In genomic region chr10:24465124-24465874, GRCh38 we compare ENCODE assay signal across 8 cellular contexts.
DNase-seq lines count a peak whose midpoint lies in the region; TF ChIP-seq lines count a peak whose summit lies in the region.

No MANE protein-coding gene starts in this region.

- H3K27ac ChIP-seq in SJSA1, result peak overlapping the region; percentile 92
- peak overlapping the region; percentile 82 for H3K27ac ChIP-seq in skeletal muscle tissue (ENCODE audit: low read depth, low read length)
- no peak overlapping the region for H3K27ac ChIP-seq in substantia nigra (ENCODE audit: low read depth, low read length, poor library complexity, severe bottlenecking)

- H3K27me3 ChIP-seq in SJSA1 (replicated peaks), result no peaks in the 10 kb centered on the region
- H3K27me3 ChIP-seq in skeletal muscle tissue (ENCODE audit: control insufficient read depth in 3 of 3, insufficient read depth in 3 of 3, low read length in 3 of 3), result no peaks in the 10 kb centered on the region

- H3K4me3 ChIP-seq in SJSA1 (no peak overlapping the region), fibroblast of the aortic adventitia (ENCODE audit: low read depth, low read length) (no peak overlapping the region), skeletal muscle tissue (ENCODE audit: low read length in 3 of 3) (peak overlapping the region in 1 of 3 donors; percentile 8)

- peak; percentile 91 for DNase-seq in H4 (ENCODE audit: low spot score)
- DNase-seq in SJSA1 (ENCODE audit: low read depth in 1 of 2, low spot score in 2 of 2), result peak; percentile 79 to 95
- peak; percentile 82 for DNase-seq in fibroblast of the aortic adventitia (ENCODE audit: low read depth)
- no peak for DNase-seq in NCI-H2081 treated with DMSO at 0.1 percent for 48 hours (lab: John Stamatoyannopoulos, UW)
- DNase-seq in substantia nigra (lab: John Stamatoyannopoulos, UW), result no peak
- DNase-seq in KG1 (lab: John Stamatoyannopoulos, UW), result no peak
- no peak for DNase-seq in activated CD8-positive, alpha-beta memory T cell treated with anti-CD3 and anti-CD28 coated beads for 24 hours

- H3K36me3 ChIP-seq in SJSA1 (no peaks in the 10 kb centered on the region), skeletal muscle tissue (ENCODE audit: control insufficient read depth in 3 of 3, insufficient read depth in 3 of 3, low read length in 3 of 3) (peaks cover 0 to 1% (median 0%) of the 10 kb centered on the region in 3 donors)

- no peak for TF ChIP-seq CTCF in fibroblast of the aortic adventitia (IDR thresholded peaks at IDR 0.05; ENCODE audit: insufficient read depth, low read length)

- peak overlapping the region in 1 of 3 donors; percentile 7 for H3K9ac ChIP-seq in skeletal muscle tissue (ENCODE audit: low read depth in 1 of 3, low read length in 3 of 3)

- H3K9me3 ChIP-seq in SJSA1 (replicated peaks) (no peaks in the 10 kb centered on the region), skeletal muscle tissue (ENCODE audit: control insufficient read depth in 3 of 3, low read length in 3 of 3) (no peaks in the 10 kb centered on the region)

- peaks cover 55% of the 10 kb centered on the region for H3K4me1 ChIP-seq in SJSA1 (replicated peaks)
- peaks cover 51 to 58% (median 53%) of the 10 kb centered on the region in 3 donors for H3K4me1 ChIP-seq in skeletal muscle tissue (ENCODE audit: control insufficient read depth in 3 of 3, insufficient read depth in 3 of 3, low read length in 3 of 3)

Comparison
In these comparisons a context has a peak if more than half of its experiments do, and no peak if none do; other contexts are left out.
1. DNase-seq: peak in H4 (single experiment), SJSA1 (2 of 2) and fibroblast of the aortic adventitia (single experiment); none in NCI-H2081 treated with DMSO at 0.1 percent for 48 hours (single experiment), substantia nigra (0 of 49), KG1 (single experiment) and activated CD8-positive, alpha-beta memory T cell treated with anti-CD3 and anti-CD28 coated beads for 24 hours (single experiment).